In the genomic region with DNA sequence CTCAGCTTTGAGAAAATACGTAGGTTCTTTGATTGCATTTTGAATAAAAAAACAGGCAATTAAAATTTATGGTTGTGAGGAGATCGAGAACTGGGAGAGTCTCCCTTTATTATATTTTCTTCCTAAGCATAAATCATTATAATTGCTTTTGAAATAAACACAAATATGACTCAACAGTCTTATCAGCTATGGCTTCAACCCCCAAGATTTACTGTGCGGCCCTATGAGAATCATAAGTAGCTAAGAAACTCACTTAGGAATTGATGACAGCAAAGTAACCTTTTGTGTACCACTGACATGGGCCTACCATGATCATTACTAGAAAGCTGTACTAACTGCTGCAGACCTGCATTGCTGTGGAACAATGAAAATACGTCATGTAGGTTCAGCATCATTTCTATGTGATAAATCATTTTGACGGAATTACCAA, we compare ENCODE assay signal across 23 cellular contexts. TPM values are rescaled to one million over a fixed set of nuclear protein-coding genes. Genes with fewer than 3 reads are reported as not detected.
"Had no signal": no experiment of that assay in that cellular context is flagged by ENCODE, and none has a peak within 500 bp of the region (broad histone marks: within the 10 kb centered on the region; RNA-seq: fewer than 3 reads in every experiment).

No MANE protein-coding gene starts in this region.

- H3K36me3 ChIP-seq: brain microvascular endothelial cell, cardiac muscle cell had no signal

- H3K27me3 ChIP-seq: brain microvascular endothelial cell, cardiac muscle cell had no signal

- H3K9me3 Mint-ChIP-seq: activated CD4-positive, alpha-beta memory T cell treated with anti-CD3 and anti-CD28 coated beads for 36 hours; activated T-cell treated with anti-CD3 and anti-CD28 coated beads, Interleukin-2, amount 50 U/mL, for 4 hours had no signal

- H3K27ac ChIP-seq: brain microvascular endothelial cell, cardiac muscle cell, PC-9, VCaP had no signal

- DNase-seq: activated CD4-positive, alpha-beta memory T cell treated with anti-CD3 and anti-CD28 coated beads for 36 hours; activated CD4-positive, alpha-beta T cell treated with anti-CD3 and anti-CD28 coated beads, Interleukin-2, amount 10 ng/mL, durations not matched to agents 7 days and 5 days; activated CD4-positive, CD25-positive, alpha-beta regulatory T cell; activated CD8-positive, alpha-beta memory T cell treated with anti-CD3 and anti-CD28 coated beads for 24 hours; activated effector memory CD4-positive, alpha-beta T cell treated with anti-CD3 and anti-CD28 coated beads, Interleukin-2, amount 50 U/mL, for 16 hours; activated naive CD4-positive, alpha-beta T cell treated with Interleukin-2 at 50 U/mL for 16 hours; activated T-cell treated with anti-CD3 and anti-CD28 coated beads, Interleukin-2, amount 50 U/mL, for 4 hours; brain microvascular endothelial cell; Kasumi-1; KBM-7; NCI-H1092; NCI-H1930; NCI-H2107; NCI-H2171 treated with DMSO at 0.1 percent for 48 hours; NCI-H226; NCI-H526; PC-9; SHP77 treated with DMSO at 0.1 percent for 48 hours; T-helper 1 cell had no signal

- H3K36me3 Mint-ChIP-seq: activated CD4-positive, alpha-beta memory T cell treated with anti-CD3 and anti-CD28 coated beads for 36 hours had no signal

- H3K4me2 ChIP-seq: PC-9 had no signal

- ATAC-seq: activated naive CD4-positive, alpha-beta T cell treated with anti-CD3 and anti-CD28 coated beads, Interleukin-2, amount 50 U/mL, for 72 hours; activated T-cell treated with anti-CD3 and anti-CD28 coated beads, Interleukin-2, amount 50 U/mL, for 4 hours had no signal

- H2AFZ ChIP-seq: PC-9 had no signal

- H3K4me3 ChIP-seq: cardiac muscle cell, PC-9 had no signal

- H3K27ac Mint-ChIP-seq: activated CD4-positive, alpha-beta memory T cell treated with anti-CD3 and anti-CD28 coated beads for 36 hours; activated CD4-positive, alpha-beta T cell treated with anti-CD3 and anti-CD28 coated beads, Interleukin-2, amount 10 ng/mL, durations not matched to agents 7 days and 5 days; activated naive CD4-positive, alpha-beta T cell treated with anti-CD3 and anti-CD28 coated beads, Interleukin-2, amount 50 U/mL, for 72 hours had no signal

- H3K4me3 Mint-ChIP-seq: activated CD4-positive, alpha-beta memory T cell treated with anti-CD3 and anti-CD28 coated beads for 36 hours; activated CD4-positive, alpha-beta T cell treated with anti-CD3 and anti-CD28 coated beads, Interleukin-2, amount 10 ng/mL, durations not matched to agents 7 days and 5 days; activated T-cell treated with anti-CD3 and anti-CD28 coated beads, Interleukin-2, amount 50 U/mL, for 4 hours had no signal

RNA-seq across cellular contexts. Expression of a gene that starts 51.4 kb away (rescaled TPM):
- total RNA-seq: MCF 10A had no signal
